1 cellular context compared by ENCODE assay signal in genomic region chr2:162113771-162114168, GRCh38.
TF ChIP-seq lines count a peak whose summit lies in the region.

No MANE protein-coding gene starts in this region.

TF ChIP-seq in HepG2, 621 proteins besides CTCF, POLR2A, EP300 and RAD21 (continued from another document and continues in another):
- no peak for TF ChIP-seq ZNF18 (CRISPR knock-in tag; IDR thresholded peaks at IDR 0.05; ENCODE audit: insufficient replicate concordance)
- TF ChIP-seq NR2F6 (IDR thresholded peaks at IDR 0.05) = peak; percentile 77
- peak; percentile 89 for TF ChIP-seq NR2F6 (CRISPR knock-in tag; IDR thresholded peaks at IDR 0.05)
- TF ChIP-seq MIER3 (CRISPR knock-in tag; IDR thresholded peaks at IDR 0.05; ENCODE audit: borderline replicate concordance) = peak; percentile 95; the same call in 1 of the 2 replicates
- 0 out of 2 replicates have a peak, but pooled peaks have one; percentile 25 for TF ChIP-seq SOX13 (IDR thresholded peaks at IDR 0.05)
- TF ChIP-seq SOX13 (CRISPR knock-in tag; conservative IDR thresholded peaks at IDR 0.05 in 1 of 2, IDR thresholded peaks at IDR 0.05 in 1 of 2) = peak in 1 of 2 experiments; percentile 95; a peak in 2 of 4 replicates
- TF ChIP-seq ZFP36L1 (CRISPR knock-in tag; IDR thresholded peaks at IDR 0.05) = 0 out of 2 replicates have a peak, but pooled peaks have one; percentile 45
- peak; percentile 60 to 80; a peak in 3 of 4 replicates for TF ChIP-seq NR2F1 (CRISPR knock-in tag; IDR thresholded peaks at IDR 0.05)
- TF ChIP-seq ZNF792 (CRISPR knock-in tag; IDR thresholded peaks at IDR 0.05) = peak; percentile 78; the same call in 1 of the 2 replicates
- peak; percentile 64 for TF ChIP-seq CBX1 (IDR thresholded peaks at IDR 0.05; ENCODE audit: low read depth)
- TF ChIP-seq DRAP1 (CRISPR knock-in tag; IDR thresholded peaks at IDR 0.05) = 0 out of 2 replicates have a peak, but pooled peaks have one; percentile 38
- TF ChIP-seq NFKBIZ (CRISPR knock-in tag; IDR thresholded peaks at IDR 0.05) = 0 out of 2 replicates have a peak, but pooled peaks have one; percentile 35
- TF ChIP-seq PHF21A (CRISPR knock-in tag; IDR thresholded peaks at IDR 0.05) = peak; percentile 31; the same call in 1 of the 2 replicates
- peak; percentile 37; the same call in 1 of the 2 replicates for TF ChIP-seq ETV5 (CRISPR knock-in tag; IDR thresholded peaks at IDR 0.05; ENCODE audit: borderline replicate concordance)
- peak; percentile 83 for TF ChIP-seq TGIF2 (CRISPR knock-in tag; IDR thresholded peaks at IDR 0.05)
- TF ChIP-seq, protein P1, sequence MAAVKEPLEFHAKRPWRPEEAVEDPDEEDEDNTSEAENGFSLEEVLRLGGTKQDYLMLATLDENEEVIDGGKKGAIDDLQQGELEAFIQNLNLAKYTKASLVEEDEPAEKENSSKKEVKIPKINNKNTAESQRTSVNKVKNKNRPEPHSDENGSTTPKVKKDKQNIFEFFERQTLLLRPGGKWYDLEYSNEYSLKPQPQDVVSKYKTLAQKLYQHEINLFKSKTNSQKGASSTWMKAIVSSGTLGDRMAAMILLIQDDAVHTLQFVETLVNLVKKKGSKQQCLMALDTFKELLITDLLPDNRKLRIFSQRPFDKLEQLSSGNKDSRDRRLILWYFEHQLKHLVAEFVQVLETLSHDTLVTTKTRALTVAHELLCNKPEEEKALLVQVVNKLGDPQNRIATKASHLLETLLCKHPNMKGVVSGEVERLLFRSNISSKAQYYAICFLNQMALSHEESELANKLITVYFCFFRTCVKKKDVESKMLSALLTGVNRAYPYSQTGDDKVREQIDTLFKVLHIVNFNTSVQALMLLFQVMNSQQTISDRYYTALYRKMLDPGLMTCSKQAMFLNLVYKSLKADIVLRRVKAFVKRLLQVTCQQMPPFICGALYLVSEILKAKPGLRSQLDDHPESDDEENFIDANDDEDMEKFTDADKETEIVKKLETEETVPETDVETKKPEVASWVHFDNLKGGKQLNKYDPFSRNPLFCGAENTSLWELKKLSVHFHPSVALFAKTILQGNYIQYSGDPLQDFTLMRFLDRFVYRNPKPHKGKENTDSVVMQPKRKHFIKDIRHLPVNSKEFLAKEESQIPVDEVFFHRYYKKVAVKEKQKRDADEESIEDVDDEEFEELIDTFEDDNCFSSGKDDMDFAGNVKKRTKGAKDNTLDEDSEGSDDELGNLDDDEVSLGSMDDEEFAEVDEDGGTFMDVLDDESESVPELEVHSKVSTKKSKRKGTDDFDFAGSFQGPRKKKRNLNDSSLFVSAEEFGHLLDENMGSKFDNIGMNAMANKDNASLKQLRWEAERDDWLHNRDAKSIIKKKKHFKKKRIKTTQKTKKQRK (IDR thresholded peaks at IDR 0.05; ENCODE audit: low read length) = no peak
- no peak for TF ChIP-seq SPEN (CRISPR knock-in tag; IDR thresholded peaks at IDR 0.05; ENCODE audit: low read depth)
- peak; percentile 65; the same call in 1 of the 2 replicates for TF ChIP-seq NR2F2 (IDR thresholded peaks at IDR 0.05; ENCODE audit: borderline replicate concordance, low read depth)
- peak; percentile 90 for TF ChIP-seq NCOA2 (CRISPR knock-in tag; IDR thresholded peaks at IDR 0.05)
- peak; percentile 80 for TF ChIP-seq ERF (CRISPR knock-in tag; IDR thresholded peaks at IDR 0.05)
- TF ChIP-seq MYPOP (CRISPR knock-in tag; IDR thresholded peaks at IDR 0.05) = no peak; the same call in 1 of the 2 replicates
- peak; percentile 89 for TF ChIP-seq SOX5 (CRISPR knock-in tag; IDR thresholded peaks at IDR 0.05; ENCODE audit: borderline replicate concordance)
- TF ChIP-seq MAFF (IDR thresholded peaks at IDR 0.05; ENCODE audit: low read depth, low read length) = peak; percentile 74
- TF ChIP-seq HMGXB3 (CRISPR knock-in tag; IDR thresholded peaks at IDR 0.05; ENCODE audit: borderline replicate concordance) = peak; percentile 47; the same call in 1 of the 2 replicates
- peak; percentile 89 for TF ChIP-seq TEAD3 (CRISPR knock-in tag; optimal IDR thresholded peaks at IDR 0.05; ENCODE audit: borderline replicate concordance)
- TF ChIP-seq GTF3A (CRISPR knock-in tag; conservative IDR thresholded peaks at IDR 0.05) = no peak
- peak; percentile 78 for TF ChIP-seq MED1 (CRISPR knock-in tag; IDR thresholded peaks at IDR 0.05)
- TF ChIP-seq ZNF230 (CRISPR knock-in tag; IDR thresholded peaks at IDR 0.05) = 0 out of 2 replicates have a peak, but pooled peaks have one; percentile 45
- TF ChIP-seq, protein P2, sequence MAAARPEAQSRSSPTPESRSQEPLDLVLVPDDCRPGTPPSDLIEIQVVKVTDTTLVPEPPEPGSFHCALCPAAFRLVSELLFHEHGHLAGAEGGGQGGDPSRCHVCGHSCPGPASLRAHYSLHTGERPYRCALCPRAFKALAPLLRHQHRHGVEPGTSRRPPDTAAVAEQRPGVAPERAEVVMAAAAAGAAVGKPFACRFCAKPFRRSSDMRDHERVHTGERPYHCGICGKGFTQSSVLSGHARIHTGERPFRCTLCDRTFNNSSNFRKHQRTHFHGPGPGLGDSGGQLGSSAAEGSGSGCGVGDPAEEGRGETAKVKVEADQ (CRISPR knock-in tag; IDR thresholded peaks at IDR 0.05; ENCODE audit: borderline replicate concordance) = no peak
- TF ChIP-seq RARA (CRISPR knock-in tag; IDR thresholded peaks at IDR 0.05) = peak; percentile 76
- peak; percentile 97 for TF ChIP-seq GATAD2A (CRISPR knock-in tag; IDR thresholded peaks at IDR 0.05)
- 0 out of 2 replicates have a peak, but pooled peaks have one; percentile 70 for TF ChIP-seq KMT2A (CRISPR knock-in tag; IDR thresholded peaks at IDR 0.05)
- TF ChIP-seq ZNF24 (IDR thresholded peaks at IDR 0.05) = peak; percentile 96
- peak; percentile 63; the same call in 1 of the 2 replicates for TF ChIP-seq ZBTB26 (CRISPR knock-in tag; IDR thresholded peaks at IDR 0.05; ENCODE audit: borderline replicate concordance)
- TF ChIP-seq BCL6 (CRISPR knock-in tag; IDR thresholded peaks at IDR 0.05) = peak; percentile 87
- TF ChIP-seq, protein P3, sequence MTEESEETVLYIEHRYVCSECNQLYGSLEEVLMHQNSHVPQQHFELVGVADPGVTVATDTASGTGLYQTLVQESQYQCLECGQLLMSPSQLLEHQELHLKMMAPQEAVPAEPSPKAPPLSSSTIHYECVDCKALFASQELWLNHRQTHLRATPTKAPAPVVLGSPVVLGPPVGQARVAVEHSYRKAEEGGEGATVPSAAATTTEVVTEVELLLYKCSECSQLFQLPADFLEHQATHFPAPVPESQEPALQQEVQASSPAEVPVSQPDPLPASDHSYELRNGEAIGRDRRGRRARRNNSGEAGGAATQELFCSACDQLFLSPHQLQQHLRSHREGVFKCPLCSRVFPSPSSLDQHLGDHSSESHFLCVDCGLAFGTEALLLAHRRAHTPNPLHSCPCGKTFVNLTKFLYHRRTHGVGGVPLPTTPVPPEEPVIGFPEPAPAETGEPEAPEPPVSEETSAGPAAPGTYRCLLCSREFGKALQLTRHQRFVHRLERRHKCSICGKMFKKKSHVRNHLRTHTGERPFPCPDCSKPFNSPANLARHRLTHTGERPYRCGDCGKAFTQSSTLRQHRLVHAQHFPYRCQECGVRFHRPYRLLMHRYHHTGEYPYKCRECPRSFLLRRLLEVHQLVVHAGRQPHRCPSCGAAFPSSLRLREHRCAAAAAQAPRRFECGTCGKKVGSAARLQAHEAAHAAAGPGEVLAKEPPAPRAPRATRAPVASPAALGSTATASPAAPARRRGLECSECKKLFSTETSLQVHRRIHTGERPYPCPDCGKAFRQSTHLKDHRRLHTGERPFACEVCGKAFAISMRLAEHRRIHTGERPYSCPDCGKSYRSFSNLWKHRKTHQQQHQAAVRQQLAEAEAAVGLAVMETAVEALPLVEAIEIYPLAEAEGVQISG (CRISPR knock-in tag; IDR thresholded peaks at IDR 0.05) = peak; percentile 58; the same call in 1 of the 2 replicates
- peak; percentile 76; the same call in 1 of the 2 replicates for TF ChIP-seq RXRA (CRISPR knock-in tag; IDR thresholded peaks at IDR 0.05)
- TF ChIP-seq, protein P4, sequence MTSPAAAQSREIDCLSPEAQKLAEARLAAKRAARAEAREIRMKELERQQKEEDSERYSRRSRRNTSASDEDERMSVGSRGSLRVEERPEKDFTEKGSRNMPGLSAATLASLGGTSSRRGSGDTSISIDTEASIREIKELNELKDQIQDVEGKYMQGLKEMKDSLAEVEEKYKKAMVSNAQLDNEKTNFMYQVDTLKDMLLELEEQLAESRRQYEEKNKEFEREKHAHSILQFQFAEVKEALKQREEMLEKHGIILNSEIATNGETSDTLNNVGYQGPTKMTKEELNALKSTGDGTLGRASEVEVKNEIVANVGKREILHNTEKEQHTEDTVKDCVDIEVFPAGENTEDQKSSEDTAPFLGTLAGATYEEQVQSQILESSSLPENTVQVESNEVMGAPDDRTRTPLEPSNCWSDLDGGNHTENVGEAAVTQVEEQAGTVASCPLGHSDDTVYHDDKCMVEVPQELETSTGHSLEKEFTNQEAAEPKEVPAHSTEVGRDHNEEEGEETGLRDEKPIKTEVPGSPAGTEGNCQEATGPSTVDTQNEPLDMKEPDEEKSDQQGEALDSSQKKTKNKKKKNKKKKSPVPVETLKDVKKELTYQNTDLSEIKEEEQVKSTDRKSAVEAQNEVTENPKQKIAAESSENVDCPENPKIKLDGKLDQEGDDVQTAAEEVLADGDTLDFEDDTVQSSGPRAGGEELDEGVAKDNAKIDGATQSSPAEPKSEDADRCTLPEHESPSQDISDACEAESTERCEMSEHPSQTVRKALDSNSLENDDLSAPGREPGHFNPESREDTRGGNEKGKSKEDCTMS (CRISPR knock-in tag; conservative IDR thresholded peaks at IDR 0.05) = 0 out of 2 replicates have a peak, but pooled peaks have one; percentile 34
- TF ChIP-seq KDM1A (CRISPR knock-in tag; IDR thresholded peaks at IDR 0.05) = peak; percentile 85; the same call in 1 of the 2 replicates
- TF ChIP-seq FOSL2 (CRISPR knock-in tag; IDR thresholded peaks at IDR 0.05) = peak; percentile 88
- TF ChIP-seq, protein P5, sequence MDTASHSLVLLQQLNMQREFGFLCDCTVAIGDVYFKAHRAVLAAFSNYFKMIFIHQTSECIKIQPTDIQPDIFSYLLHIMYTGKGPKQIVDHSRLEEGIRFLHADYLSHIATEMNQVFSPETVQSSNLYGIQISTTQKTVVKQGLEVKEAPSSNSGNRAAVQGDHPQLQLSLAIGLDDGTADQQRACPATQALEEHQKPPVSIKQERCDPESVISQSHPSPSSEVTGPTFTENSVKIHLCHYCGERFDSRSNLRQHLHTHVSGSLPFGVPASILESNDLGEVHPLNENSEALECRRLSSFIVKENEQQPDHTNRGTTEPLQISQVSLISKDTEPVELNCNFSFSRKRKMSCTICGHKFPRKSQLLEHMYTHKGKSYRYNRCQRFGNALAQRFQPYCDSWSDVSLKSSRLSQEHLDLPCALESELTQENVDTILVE (CRISPR knock-in tag; IDR thresholded peaks at IDR 0.05) = peak; percentile 95; the same call in 1 of the 2 replicates
- no peak for TF ChIP-seq POLR2G (IDR thresholded peaks at IDR 0.05; ENCODE audit: low read depth, low read length)
